Comparison of ENCODE assay signal across 8 cellular contexts in the genomic region with DNA sequence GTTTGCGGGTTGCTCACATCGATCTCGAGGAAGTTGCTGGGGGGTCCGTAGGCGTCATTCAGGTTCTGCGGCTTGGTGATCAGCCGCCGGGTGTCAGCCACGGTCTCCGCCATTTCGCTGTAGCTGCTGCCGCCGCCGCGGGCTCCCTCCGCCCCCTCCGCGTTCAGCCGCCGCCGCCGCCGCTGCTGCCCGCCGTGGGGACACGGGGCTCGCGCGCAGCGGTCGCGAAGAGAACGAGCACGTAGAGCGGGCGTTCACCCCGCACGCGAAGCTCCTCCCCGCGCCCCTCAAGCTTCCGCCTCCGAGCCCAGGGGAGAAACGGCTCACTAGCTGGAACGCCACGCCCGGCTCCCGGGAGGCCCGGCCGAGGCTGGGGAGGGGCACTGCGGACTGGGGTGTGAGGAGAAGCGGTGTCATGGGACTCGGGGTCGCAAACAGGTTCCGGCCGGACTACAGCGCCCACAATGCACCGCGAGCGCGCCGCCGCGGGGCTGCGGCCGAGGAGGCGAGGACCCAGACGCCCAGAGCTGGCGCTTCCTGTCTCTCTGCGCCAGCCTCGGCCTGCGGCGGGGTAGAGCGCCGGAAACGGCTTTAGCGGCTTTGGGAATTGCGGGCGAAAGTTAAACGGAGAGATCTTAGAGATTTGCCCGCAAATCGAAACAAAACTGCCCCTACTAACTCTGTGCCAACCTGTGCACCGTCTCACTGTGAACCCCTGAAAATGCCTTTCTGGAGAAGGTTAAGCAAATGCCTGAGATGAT.
A peak's percentile ranks its signal among the peaks of the same experiment; 100 is the strongest.
DNase-seq lines count a peak whose midpoint lies in the region; ATAC-seq lines count a peak whose summit lies in the region.

TSS of gene SNX3 (minus strand) at position 232 of the 761 bp plus-strand sequence. CDS start at position 113, 119 bp downstream.

- no peaks in the 10 kb centered on the region for H3K27me3 ChIP-seq in effector memory CD4-positive, alpha-beta T cell (replicated peaks; ENCODE audit: control insufficient read depth, insufficient read depth, low read length, poor library complexity, severe bottlenecking)

- peak; percentile 79 for ATAC-seq in GM19468 (IDR thresholded peaks at IDR 0.05; ENCODE audit: extremely low read depth, unreplicated experiment)

- peak within 1 kb of the TSS; percentile 98 for H3K4me3 ChIP-seq in effector memory CD4-positive, alpha-beta T cell (ENCODE audit: insufficient read depth, low read depth, low read length, poor library complexity, severe bottlenecking)

- H3K9me3 ChIP-seq in effector memory CD4-positive, alpha-beta T cell (ENCODE audit: control insufficient read depth, low read length), result no peaks in the 10 kb centered on the region

- DNase-seq in COR-L47 (lab: John Stamatoyannopoulos, UW) (peak; percentile 77), HS-5 (ENCODE audit: low read depth) (peak; percentile 89), NOMO-1 treated with DMSO at 0.1 percent for 48 hours (lab: John Stamatoyannopoulos, UW; ENCODE audit: unreplicated experiment) (peak; percentile 96), medulla oblongata (ENCODE audit: extremely low spot score) (peak; percentile 94)
- DNase-seq in activated CD8-positive, alpha-beta memory T cell treated with anti-CD3 and anti-CD28 coated beads for 4 hours (ENCODE audit: low read depth in 2 of 2), result peak; percentile 72 to 75
- DNase-seq in effector memory CD4-positive, alpha-beta T cell, result peak; percentile 79 to 83 (median 82)
- peak; percentile 73 for DNase-seq in stimulated activated CD8-positive, alpha-beta memory T cell treated with anti-CD3 and anti-CD28 coated beads, Interleukin-12 subunit alpha, Interleukin-12 subunit beta, amount 100 ng/mL, for 1 hour (ENCODE audit: low read depth)

- H3K27ac ChIP-seq in effector memory CD4-positive, alpha-beta T cell (ENCODE audit: insufficient read depth, low read length, poor library complexity, severe bottlenecking), result peak within 1 kb of the TSS; percentile 93

- H3K36me3 ChIP-seq in effector memory CD4-positive, alpha-beta T cell (ENCODE audit: control insufficient read depth, insufficient read depth, low read length), result no peaks in the 10 kb centered on the region

- peaks cover 9% of the 10 kb centered on the region for H3K4me1 ChIP-seq in effector memory CD4-positive, alpha-beta T cell (ENCODE audit: control insufficient read depth, insufficient read depth, low read length, poor library complexity, severe bottlenecking)

Comparison
In these comparisons a context has a peak if more than half of its experiments do, and no peak if none do; other contexts are left out.
1. Peak in every context shown above with its lines: DNase-seq, ATAC-seq, H3K4me3 ChIP-seq and H3K27ac ChIP-seq.